Comparison of ENCODE assay signal across 21 cellular contexts in genomic region chr13:60260440-60260839, GRCh38.
DNase-seq lines count a peak whose midpoint lies in the region; ATAC-seq and TF ChIP-seq lines count a peak whose summit lies in the region.
"Had no signal": no experiment of that assay in that cellular context is flagged by ENCODE, and none has a peak within 500 bp of the region (broad histone marks: within the 10 kb centered on the region; RNA-seq: fewer than 3 reads in every experiment).

No MANE protein-coding gene starts in this region.

- DNase-seq in SK-N-DZ (ENCODE audit: low spot score) = peak; percentile 5
- DNase-seq in iPS DF 6.9 (ENCODE audit: low read depth, low spot score) = peak; percentile 22
- DNase-seq in activated T-cell treated with anti-CD3 and anti-CD28 coated beads, Interleukin-2, amount 50 U/mL, for 4 hours = no peak
- DNase-seq in NCI-H1105 (lab: John Stamatoyannopoulos, UW) = no peak
- DNase-seq in mammary epithelial cell = no peak
- DNase-seq: activated CD4-positive, alpha-beta T cell treated with anti-CD3 and anti-CD28 coated beads for 36 hours; activated gamma-delta T cell treated with Interleukin-2 at 50 U/mL for 16 hours; aorta; GF-D8; immature natural killer cell; Kasumi-1; naive thymus-derived CD8-positive, alpha-beta T cell; NCI-H446 treated with DMSO at 0.1 percent for 48 hours; SJCRH30; stimulated activated CD4-positive, alpha-beta T cell treated with anti-CD3 and anti-CD28 coated beads, Interleukin-12 subunit alpha, Interleukin-12 subunit beta, amount 100 ng/mL, for 4 hours; T-helper 9 cell had no signal

- no peaks in the 10 kb centered on the region for H3K36me3 ChIP-seq in iPS DF 6.9 (ENCODE audit: control insufficient read depth, insufficient read depth, low read length)
- H3K36me3 ChIP-seq in mammary epithelial cell (ENCODE audit: insufficient read depth, low read length) = no peaks in the 10 kb centered on the region
- H3K36me3 ChIP-seq: SJCRH30 had no signal

- H3K4me3 Mint-ChIP-seq in activated T-cell treated with anti-CD3 and anti-CD28 coated beads, Interleukin-2, amount 50 U/mL, for 4 hours = no peak overlapping the region
- H3K4me3 Mint-ChIP-seq: activated CD4-positive, alpha-beta T cell treated with anti-CD3 and anti-CD28 coated beads for 36 hours; B cell; immature natural killer cell; naive thymus-derived CD8-positive, alpha-beta T cell; stimulated activated memory B cell treated with anti-CD40 and anti-IgM and Interleukin-4, amounts not matched to agents 10 μg/mL and 1 μg/mL and 100 μg/mL, for 72 hours had no signal

- no peaks in the 10 kb centered on the region for H3K4me1 Mint-ChIP-seq in activated T-cell treated with anti-CD3 and anti-CD28 coated beads, Interleukin-2, amount 50 U/mL, for 4 hours (ENCODE audit: low read depth)
- H3K4me1 Mint-ChIP-seq: activated CD4-positive, alpha-beta T cell treated with anti-CD3 and anti-CD28 coated beads for 36 hours; B cell; naive thymus-derived CD8-positive, alpha-beta T cell; stimulated activated memory B cell treated with anti-CD40 and anti-IgM and Interleukin-4, amounts not matched to agents 10 μg/mL and 1 μg/mL and 100 μg/mL, for 72 hours had no signal

- H3K27ac ChIP-seq in iPS DF 6.9 (ENCODE audit: low read length) (no peak overlapping the region), mammary epithelial cell (ENCODE audit: insufficient read depth, low read depth, low read length) (no peak overlapping the region)
- H3K27ac ChIP-seq: SJCRH30 had no signal

- no peaks in the 10 kb centered on the region for H3K36me3 Mint-ChIP-seq in activated T-cell treated with anti-CD3 and anti-CD28 coated beads, Interleukin-2, amount 50 U/mL, for 4 hours (ENCODE audit: insufficient read depth)
- H3K36me3 Mint-ChIP-seq: immature natural killer cell; stimulated activated memory B cell treated with anti-CD40 and anti-IgM and Interleukin-4, amounts not matched to agents 10 μg/mL and 1 μg/mL and 100 μg/mL, for 72 hours had no signal

- peaks cover 2% of the 10 kb centered on the region; the same call in 1 of the 2 replicates for H3K4me1 ChIP-seq in iPS DF 6.9 (ENCODE audit: control insufficient read depth, insufficient read depth, low read length)
- no peaks in the 10 kb centered on the region for H3K4me1 ChIP-seq in mammary epithelial cell (ENCODE audit: insufficient read depth, low read length)
- H3K4me1 ChIP-seq: SJCRH30 had no signal

- no peak overlapping the region for H3K4me2 ChIP-seq in mammary epithelial cell (ENCODE audit: insufficient read depth, low read depth, low read length)

- in situ Hi-C loops in mammary epithelial cell (cut with MboI; ENCODE audit: low sequenced_read_pairs in 2 of 2) = no loop called here

- H3K27me3 Mint-ChIP-seq in activated T-cell treated with anti-CD3 and anti-CD28 coated beads, Interleukin-2, amount 50 U/mL, for 4 hours (ENCODE audit: low read depth) = peaks cover 13% of the 10 kb centered on the region

- ATAC-seq in HG03159 (IDR thresholded peaks at IDR 0.05; ENCODE audit: unreplicated experiment) (peak; percentile 58), HG02938 (IDR thresholded peaks at IDR 0.05; ENCODE audit: unreplicated experiment) (no peak)
- ATAC-seq in activated T-cell treated with anti-CD3 and anti-CD28 coated beads, Interleukin-2, amount 50 U/mL, for 4 hours = no peak
- ATAC-seq: activated CD4-positive, alpha-beta T cell treated with anti-CD3 and anti-CD28 coated beads for 36 hours; naive thymus-derived CD8-positive, alpha-beta T cell; stimulated activated memory B cell treated with anti-CD40 and anti-IgM and Interleukin-4, amounts not matched to agents 10 μg/mL and 1 μg/mL and 100 μg/mL, for 72 hours had no signal

- no peaks in the 10 kb centered on the region for H4K20me1 ChIP-seq in mammary epithelial cell (ENCODE audit: insufficient read depth, low read length)

- no peaks in the 10 kb centered on the region for H3K9me3 Mint-ChIP-seq in activated T-cell treated with anti-CD3 and anti-CD28 coated beads, Interleukin-2, amount 50 U/mL, for 4 hours

- intact Hi-C loops in mammary epithelial cell (cut with micrococcal nuclease) = no loop called here

- H3K9me3 ChIP-seq in iPS DF 6.9 (ENCODE audit: control insufficient read depth, insufficient read depth, low read length) = no peaks in the 10 kb centered on the region
- H3K9me3 ChIP-seq in mammary epithelial cell (replicated peaks; ENCODE audit: insufficient read depth, low read length) = no peaks in the 10 kb centered on the region
- H3K9me3 ChIP-seq: SJCRH30 had no signal

- no TSS peak for BruUV-seq in mammary epithelial cell (replicated peaks; lab: Mats Ljungman, UMichigan)

- no peak overlapping the region for H3K9ac ChIP-seq in mammary epithelial cell (ENCODE audit: insufficient read depth, low read length)

- H3K27me3 ChIP-seq in iPS DF 6.9 (ENCODE audit: control insufficient read depth, insufficient read depth, low read length) (no peaks in the 10 kb centered on the region), mammary epithelial cell (ENCODE audit: insufficient read depth, low read length) (no peaks in the 10 kb centered on the region)
- H3K27me3 ChIP-seq: SJCRH30 had no signal

- TF ChIP-seq CTCF in GM12873 (IDR thresholded peaks at IDR 0.05; ENCODE audit: insufficient read depth, low read depth, low read length, missing control alignments) (peak; percentile 16), mammary epithelial cell (conservative IDR thresholded peaks at IDR 0.05 in 1 of 2, IDR thresholded peaks at IDR 0.05 in 1 of 2; ENCODE audit: extremely low read depth in 1 of 2, insufficient read depth in 1 of 2, low read depth in 1 of 2, low read length in 2 of 2) (no peak)

- dilution Hi-C loops in mammary epithelial cell (cut with HindIII; ENCODE audit: low sequenced_read_pairs) = no loop called here

- H3K79me2 ChIP-seq in mammary epithelial cell (ENCODE audit: insufficient read depth, low read length) = no peaks in the 10 kb centered on the region

- no CpG with 5 or more reads among the region's 4 CpGs for WGBS in iPS DF 6.9 (ENCODE audit: insufficient coverage, insufficient read length)
- 76% methylated on average over 4 of the region's 4 CpGs for WGBS in mammary epithelial cell (ENCODE audit: low coverage, missing lambda C conversion rate)

- CTCF ChIA-PET in mammary epithelial cell (lab: Charles Lee; ENCODE audit: low non-redundant PET) = interaction anchor here (0.6 kb wide), 1 partner anchor 171 kb away, joined by 3 read pairs; no protein-coding TSS in a partner anchor

- no peak overlapping the region for H2AFZ ChIP-seq in mammary epithelial cell (ENCODE audit: low read depth, low read length)

- H3K4me3 ChIP-seq in iPS DF 6.9 (ENCODE audit: low read length) (no peak overlapping the region), mammary epithelial cell (replicated peaks in 1 of 3; ENCODE audit: insufficient read depth in 1 of 3, low read depth in 2 of 3, low read length in 3 of 3) (no peak overlapping the region)
- H3K4me3 ChIP-seq: SJCRH30 had no signal

Comparison
In these comparisons a context has a peak if more than half of its experiments do, and no peak if none do; other contexts are left out.
1. DNase-seq: peak in SK-N-DZ (single experiment) and iPS DF 6.9 (single experiment); none in activated T-cell treated with anti-CD3 and anti-CD28 coated beads, Interleukin-2, amount 50 U/mL, for 4 hours (single experiment), NCI-H1105 (single experiment) and mammary epithelial cell (single experiment).